25 cellular contexts compared by ENCODE assay signal in genomic region chr17:54282886-54283285, GRCh38.
"Had no signal": no experiment of that assay in that cellular context is flagged by ENCODE, and none has a peak within 500 bp of the region (broad histone marks: within the 10 kb centered on the region; RNA-seq: fewer than 3 reads in every experiment).

No MANE protein-coding gene starts in this region.

- FAIRE-seq: colon, endothelial cell of umbilical vein, frontal cortex had no signal

- H3K4me1 Mint-ChIP-seq: immature natural killer cell; memory B cell; naive thymus-derived CD4-positive, alpha-beta T cell; natural killer cell had no signal

- H3K36me3 Mint-ChIP-seq: memory B cell; naive thymus-derived CD4-positive, alpha-beta T cell had no signal

- DNase-seq: dermis blood vessel endothelial cell; dorsolateral prefrontal cortex; effector CD4-positive, alpha-beta T cell; effector memory CD4-positive, alpha-beta T cell; heart left ventricle; hypothalamus; immature natural killer cell; islet precursor cell; left cardiac atrium; left lung; left ventricle myocardium superior; lower lobe of right lung; mesendoderm; midbrain; naive thymus-derived CD4-positive, alpha-beta T cell; natural killer cell had no signal

- H3K27ac Mint-ChIP-seq: immature natural killer cell; memory B cell; naive thymus-derived CD4-positive, alpha-beta T cell; natural killer cell had no signal

- H3K4me1 ChIP-seq: esophagus muscularis mucosa, gastroesophageal sphincter, heart left ventricle, left lung, lower lobe of right lung had no signal

- H3K79me2 ChIP-seq: hepatocyte had no signal

- H3K4me3 Mint-ChIP-seq: immature natural killer cell; memory B cell; naive thymus-derived CD4-positive, alpha-beta T cell; natural killer cell had no signal

- H3K27me3 ChIP-seq: esophagus muscularis mucosa, foreskin keratinocyte, gastroesophageal sphincter, heart left ventricle, hepatocyte, left lung had no signal

- H3K27me3 Mint-ChIP-seq: memory B cell; naive thymus-derived CD4-positive, alpha-beta T cell had no signal

- H3K36me3 ChIP-seq: esophagus muscularis mucosa, gastroesophageal sphincter, heart left ventricle, left lung, lower lobe of right lung had no signal

- H3K9me3 ChIP-seq: esophagus muscularis mucosa, lower lobe of right lung had no signal

- H3K4me2 ChIP-seq: hepatocyte had no signal

- H3K4me3 ChIP-seq: coronary artery, dorsolateral prefrontal cortex, esophagus muscularis mucosa, gastroesophageal sphincter, heart left ventricle, hepatocyte, left lung, lower lobe of right lung had no signal

- H3K27ac ChIP-seq: coronary artery, dorsolateral prefrontal cortex, esophagus muscularis mucosa, foreskin keratinocyte, gastroesophageal sphincter, heart left ventricle, hepatocyte, left lung, lower lobe of right lung had no signal

- ATAC-seq: foreskin keratinocyte; gastroesophageal sphincter; heart left ventricle; left cardiac atrium; left lung; left ventricle myocardium superior; lower lobe of right lung; naive thymus-derived CD4-positive, alpha-beta T cell; natural killer cell had no signal

- H2AFZ ChIP-seq: hepatocyte had no signal
